ENCODE assay signal across 1 cellular context in the genomic region with DNA sequence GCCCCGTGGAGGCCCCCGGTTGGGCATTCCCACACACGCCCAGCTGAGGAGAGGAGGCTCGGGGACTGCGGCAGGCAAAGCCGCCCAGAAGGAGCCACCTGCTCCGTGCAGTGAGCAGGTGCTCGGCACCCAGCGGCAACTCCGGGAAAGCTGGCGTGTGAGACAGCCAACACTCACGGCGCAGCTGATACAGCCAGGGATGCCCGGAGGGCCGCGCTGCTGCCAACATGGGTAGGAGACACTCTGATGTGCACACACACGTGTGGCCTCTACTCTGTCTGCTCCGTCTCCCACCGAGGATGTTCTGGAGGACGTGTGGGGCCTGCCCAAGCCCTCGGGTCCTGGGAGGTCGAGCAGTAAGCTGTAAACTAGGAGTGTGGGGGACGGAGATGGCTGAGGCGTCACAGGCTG.
TF ChIP-seq lines count a peak whose summit lies in the region.

No MANE protein-coding gene starts in this region.

TF ChIP-seq in HepG2, 621 proteins besides CTCF, POLR2A, EP300 and RAD21:
- TF ChIP-seq MAFK (conservative IDR thresholded peaks at IDR 0.05 in 1 of 2, IDR thresholded peaks at IDR 0.05 in 1 of 2; ENCODE audit: low read length in 2 of 2) = no peak
- TF ChIP-seq REXO4 (CRISPR knock-in tag; IDR thresholded peaks at IDR 0.05; ENCODE audit: borderline replicate concordance) = no peak
- TF ChIP-seq, protein P1, sequence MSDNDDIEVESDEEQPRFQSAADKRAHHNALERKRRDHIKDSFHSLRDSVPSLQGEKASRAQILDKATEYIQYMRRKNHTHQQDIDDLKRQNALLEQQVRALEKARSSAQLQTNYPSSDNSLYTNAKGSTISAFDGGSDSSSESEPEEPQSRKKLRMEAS (IDR thresholded peaks at IDR 0.05) = no peak
- TF ChIP-seq ZFX (CRISPR knock-in tag; IDR thresholded peaks at IDR 0.05; ENCODE audit: low read depth) = 0 out of 2 replicates have a peak, but pooled peaks have one; percentile 37
- TF ChIP-seq, protein P2, sequence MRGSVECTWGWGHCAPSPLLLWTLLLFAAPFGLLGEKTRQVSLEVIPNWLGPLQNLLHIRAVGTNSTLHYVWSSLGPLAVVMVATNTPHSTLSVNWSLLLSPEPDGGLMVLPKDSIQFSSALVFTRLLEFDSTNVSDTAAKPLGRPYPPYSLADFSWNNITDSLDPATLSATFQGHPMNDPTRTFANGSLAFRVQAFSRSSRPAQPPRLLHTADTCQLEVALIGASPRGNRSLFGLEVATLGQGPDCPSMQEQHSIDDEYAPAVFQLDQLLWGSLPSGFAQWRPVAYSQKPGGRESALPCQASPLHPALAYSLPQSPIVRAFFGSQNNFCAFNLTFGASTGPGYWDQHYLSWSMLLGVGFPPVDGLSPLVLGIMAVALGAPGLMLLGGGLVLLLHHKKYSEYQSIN (CRISPR knock-in tag; IDR thresholded peaks at IDR 0.05; ENCODE audit: borderline replicate concordance) = no peak
- peak; percentile 15 for TF ChIP-seq AGO2 (optimal IDR thresholded peaks at IDR 0.05; ENCODE audit: low read depth, low read length)
